ENCODE assay signal across 26 cellular contexts in genomic region chr14:73998736-73999135, GRCh38.
"Had no signal": no experiment of that assay in that cellular context is flagged by ENCODE, and none has a peak within 500 bp of the region (broad histone marks: within the 10 kb centered on the region; RNA-seq: fewer than 3 reads in every experiment).

No MANE protein-coding gene starts in this region.

- H3K9me3 ChIP-seq: breast epithelium, neutrophil, pancreas, tibial nerve, vagina had no signal

- H3K27me3 ChIP-seq: breast epithelium, foreskin keratinocyte, neutrophil, pancreas, tibial nerve, vagina had no signal

- H3K27ac Mint-ChIP-seq: activated CD4-positive, alpha-beta T cell treated with anti-CD3 and anti-CD28 coated beads for 36 hours; activated naive CD4-positive, alpha-beta T cell treated with anti-CD3 and anti-CD28 coated beads for 36 hours; activated naive CD8-positive, alpha-beta T cell treated with anti-CD3 and anti-CD28 coated beads, Interleukin-2, amount 10 ng/mL, durations not matched to agents 7 days and 5 days; naive thymus-derived CD4-positive, alpha-beta T cell; stimulated activated effector memory CD8-positive, alpha-beta T cell treated with anti-CD3 and anti-CD28 coated beads, Interleukin-12 subunit alpha, Interleukin-12 subunit beta, amount 100 ng/mL, for 72 hours; WTC11 had no signal

- H3K9me3 Mint-ChIP-seq: activated naive CD4-positive, alpha-beta T cell treated with anti-CD3 and anti-CD28 coated beads for 36 hours; activated naive CD8-positive, alpha-beta T cell treated with anti-CD3 and anti-CD28 coated beads, Interleukin-2, amount 10 ng/mL, durations not matched to agents 7 days and 5 days; central memory CD8-positive, alpha-beta T cell; naive thymus-derived CD4-positive, alpha-beta T cell; stimulated activated effector memory CD8-positive, alpha-beta T cell treated with anti-CD3 and anti-CD28 coated beads, Interleukin-12 subunit alpha, Interleukin-12 subunit beta, amount 100 ng/mL, for 72 hours; stimulated activated naive CD8-positive, alpha-beta T cell treated with anti-CD3 and anti-CD28 coated beads, Interleukin-15, amount 100 ng/mL, for 72 hours; WTC11 had no signal

- H3K4me1 ChIP-seq: breast epithelium, foreskin keratinocyte, tibial nerve, vagina had no signal

- H3K36me3 ChIP-seq: breast epithelium, pancreas, vagina had no signal

- ATAC-seq: activated CD4-positive, alpha-beta T cell treated with anti-CD3 and anti-CD28 coated beads for 36 hours; foreskin keratinocyte; naive thymus-derived CD4-positive, alpha-beta T cell; stimulated activated effector memory CD8-positive, alpha-beta T cell treated with anti-CD3 and anti-CD28 coated beads, Interleukin-12 subunit alpha, Interleukin-12 subunit beta, amount 100 ng/mL, for 72 hours; stimulated activated naive CD8-positive, alpha-beta T cell treated with anti-CD3 and anti-CD28 coated beads, Interleukin-15, amount 100 ng/mL, for 72 hours; WTC11 had no signal

- DNase-seq: activated CD4-positive, alpha-beta T cell treated with anti-CD3 and anti-CD28 coated beads for 36 hours; activated CD4-positive, alpha-beta T cell treated with anti-CD3 and anti-CD28 coated beads, Interleukin-2, amount 50 U/mL, for 4 hours; activated CD8-positive, alpha-beta memory T cell treated with anti-CD3 and anti-CD28 coated beads, Interleukin-2, amount 50 U/mL, for 48 hours; activated effector memory CD4-positive, alpha-beta T cell treated with Interleukin-2 at 50 U/mL for 16 hours; activated naive CD4-positive, alpha-beta T cell treated with anti-CD3 and anti-CD28 coated beads for 36 hours; activated naive CD8-positive, alpha-beta T cell treated with anti-CD3 and anti-CD28 coated beads, Interleukin-2, amount 10 ng/mL, durations not matched to agents 7 days and 5 days; activated T-cell treated with anti-CD3 and anti-CD28 coated beads, Interleukin-2, amount 50 U/mL, for 48 hours; amniotic stem cell; cortex of kidney; foreskin keratinocyte; hypothalamus; mesenchymal stem cell; naive thymus-derived CD4-positive, alpha-beta T cell; pancreas; stimulated activated CD4-positive, alpha-beta T cell treated with anti-CD3 and anti-CD28 coated beads, Interleukin-2, amount 100 ng/mL, for 24 hours; stimulated activated naive CD8-positive, alpha-beta T cell treated with anti-CD3 and anti-CD28 coated beads, Interleukin-15, amount 100 ng/mL, for 72 hours; T-helper 9 cell had no signal

- H3K4me1 Mint-ChIP-seq: activated CD4-positive, alpha-beta T cell treated with anti-CD3 and anti-CD28 coated beads for 36 hours; activated naive CD8-positive, alpha-beta T cell treated with anti-CD3 and anti-CD28 coated beads, Interleukin-2, amount 10 ng/mL, durations not matched to agents 7 days and 5 days; central memory CD8-positive, alpha-beta T cell; stimulated activated effector memory CD8-positive, alpha-beta T cell treated with anti-CD3 and anti-CD28 coated beads, Interleukin-12 subunit alpha, Interleukin-12 subunit beta, amount 100 ng/mL, for 72 hours; stimulated activated naive CD8-positive, alpha-beta T cell treated with anti-CD3 and anti-CD28 coated beads, Interleukin-15, amount 100 ng/mL, for 72 hours; WTC11 had no signal

- H3K27ac ChIP-seq: breast epithelium, foreskin keratinocyte, neutrophil, pancreas, skin epidermis, vagina had no signal

- H3K36me3 Mint-ChIP-seq: WTC11 had no signal

- H3K27me3 Mint-ChIP-seq: activated CD4-positive, alpha-beta T cell treated with anti-CD3 and anti-CD28 coated beads for 36 hours; activated naive CD8-positive, alpha-beta T cell treated with anti-CD3 and anti-CD28 coated beads, Interleukin-2, amount 10 ng/mL, durations not matched to agents 7 days and 5 days; central memory CD8-positive, alpha-beta T cell; naive thymus-derived CD4-positive, alpha-beta T cell; stimulated activated naive CD8-positive, alpha-beta T cell treated with anti-CD3 and anti-CD28 coated beads, Interleukin-15, amount 100 ng/mL, for 72 hours had no signal

- H3K4me3 Mint-ChIP-seq: activated CD4-positive, alpha-beta T cell treated with anti-CD3 and anti-CD28 coated beads for 36 hours; activated naive CD4-positive, alpha-beta T cell treated with anti-CD3 and anti-CD28 coated beads for 36 hours; activated naive CD8-positive, alpha-beta T cell treated with anti-CD3 and anti-CD28 coated beads, Interleukin-2, amount 10 ng/mL, durations not matched to agents 7 days and 5 days; central memory CD8-positive, alpha-beta T cell; naive thymus-derived CD4-positive, alpha-beta T cell; stimulated activated effector memory CD8-positive, alpha-beta T cell treated with anti-CD3 and anti-CD28 coated beads, Interleukin-12 subunit alpha, Interleukin-12 subunit beta, amount 100 ng/mL, for 72 hours; stimulated activated naive CD8-positive, alpha-beta T cell treated with anti-CD3 and anti-CD28 coated beads, Interleukin-15, amount 100 ng/mL, for 72 hours; WTC11 had no signal

- H3K4me3 ChIP-seq: breast epithelium, pancreas, skin epidermis, tibial nerve, vagina had no signal

- FAIRE-seq: endometrium, pancreas had no signal
